1 cellular context compared by ENCODE assay signal in the genomic region with DNA sequence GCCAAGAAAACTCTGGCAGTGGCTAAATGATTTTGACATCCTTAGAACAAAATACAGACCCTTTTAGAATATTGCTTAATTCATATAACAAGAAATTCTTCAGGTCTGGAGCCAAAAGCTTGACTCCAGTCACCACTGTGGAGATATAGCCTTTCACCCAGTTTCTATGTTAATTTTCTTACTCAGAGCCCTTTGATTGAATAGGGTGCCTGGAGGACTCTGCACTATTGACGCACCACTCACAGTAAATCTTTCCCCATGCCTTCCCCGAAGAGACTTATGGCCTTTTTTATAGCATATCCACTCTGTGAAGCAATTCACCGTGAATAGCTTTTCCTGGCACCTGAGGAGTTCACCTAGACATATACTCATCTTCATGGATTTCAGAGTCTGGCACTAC.
TF ChIP-seq lines count a peak whose summit lies in the region.

No MANE protein-coding gene starts in this region.

TF ChIP-seq in GM23338, 12 proteins besides CTCF, POLR2A, EP300 and RAD21 (continued from another document):
- TF ChIP-seq POLR2AphosphoS5 (IDR thresholded peaks at IDR 0.05; ENCODE audit: low read depth): no peak
- TF ChIP-seq NANOG (IDR thresholded peaks at IDR 0.05; ENCODE audit: borderline replicate concordance): no peak
TF ChIP-seq in GM23338: peak in this region for 0.
